In genomic region chr11:45511566-45511965, GRCh38 we compare ENCODE assay signal across 26 cellular contexts.
"Had no signal": no experiment of that assay in that cellular context is flagged by ENCODE, and none has a peak within 500 bp of the region (broad histone marks: within the 10 kb centered on the region; RNA-seq: fewer than 3 reads in every experiment).

No MANE protein-coding gene starts in this region.

- H3K9me3 ChIP-seq: esophagus squamous epithelium, left lung, neutrophil, right lobe of liver, thoracic aorta had no signal

- H3K4me1 Mint-ChIP-seq: activated naive CD8-positive, alpha-beta T cell treated with anti-CD3 and anti-CD28 coated beads, Interleukin-2, amount 10 ng/mL, durations not matched to agents 7 days and 5 days; nephron had no signal

- H3K27ac Mint-ChIP-seq: activated CD4-positive, alpha-beta memory T cell treated with anti-CD3 and anti-CD28 coated beads for 36 hours; activated naive CD4-positive, alpha-beta T cell treated with anti-CD3 and anti-CD28 coated beads for 36 hours; activated naive CD8-positive, alpha-beta T cell treated with anti-CD3 and anti-CD28 coated beads, Interleukin-2, amount 10 ng/mL, durations not matched to agents 7 days and 5 days; activated T-helper 1 cell treated with anti-CD3 and anti-CD28 coated beads, Interleukin-12 subunit alpha, Interleukin-12 subunit beta, Interleukin-2, Interleukin-4 antibody, amounts not matched to agents 30 ng/mL and 10 ng/mL and 1 ng/mL, durations not matched to agents 14 hours and 24 hours and 36 hours; nephron had no signal

- ATAC-seq: activated CD4-positive, CD25-positive, alpha-beta regulatory T cell treated with anti-CD3 and anti-CD28 coated beads, Interleukin-2, amount 50 U/mL, for 24 hours; left lung; right lobe of liver had no signal

- H3K27ac ChIP-seq: brain microvascular endothelial cell, epithelial cell of prostate, esophagus squamous epithelium, left lung, neutrophil, right lobe of liver, thoracic aorta, VCaP had no signal

- H3K27me3 Mint-ChIP-seq: activated naive CD8-positive, alpha-beta T cell treated with anti-CD3 and anti-CD28 coated beads, Interleukin-2, amount 10 ng/mL, durations not matched to agents 7 days and 5 days had no signal

- DNase-seq: activated CD4-positive, alpha-beta memory T cell treated with anti-CD3 and anti-CD28 coated beads for 36 hours; activated CD4-positive, alpha-beta T cell treated with anti-CD3 and anti-CD28 coated beads for 48 hours; activated CD8-positive, alpha-beta memory T cell treated with anti-CD3 and anti-CD28 coated beads, Interleukin-2, amount 50 U/mL, for 4 hours; activated effector memory CD4-positive, alpha-beta T cell treated with anti-CD3 and anti-CD28 coated beads, Interleukin-2, amount 50 U/mL, for 16 hours; activated naive CD4-positive, alpha-beta T cell treated with anti-CD3 and anti-CD28 coated beads for 36 hours; activated naive CD8-positive, alpha-beta T cell treated with anti-CD3 and anti-CD28 coated beads, Interleukin-2, amount 10 ng/mL, durations not matched to agents 7 days and 5 days; activated T-cell treated with anti-CD3 and anti-CD28 coated beads, Interleukin-2, amount 50 U/mL, for 1 hour; amniotic stem cell; brain microvascular endothelial cell; esophagus squamous epithelium; foreskin melanocyte; kidney glomerular epithelial cell; left lung; mesendoderm; stimulated activated CD4-positive, alpha-beta T cell treated with anti-CD3 and anti-CD28 coated beads, Interleukin-2, amount 100 ng/mL, for 48 hours; stimulated activated naive CD4-positive, alpha-beta T cell treated with Interleukin-2 at 50 U/mL for 16 hours; T-helper 9 cell; trophoblast cell had no signal

- H3K36me3 Mint-ChIP-seq: activated CD4-positive, alpha-beta memory T cell treated with anti-CD3 and anti-CD28 coated beads for 36 hours; activated naive CD8-positive, alpha-beta T cell treated with anti-CD3 and anti-CD28 coated beads, Interleukin-2, amount 10 ng/mL, durations not matched to agents 7 days and 5 days had no signal

- H3K4me3 Mint-ChIP-seq: activated CD4-positive, alpha-beta memory T cell treated with anti-CD3 and anti-CD28 coated beads for 36 hours; activated naive CD4-positive, alpha-beta T cell treated with anti-CD3 and anti-CD28 coated beads for 36 hours; activated naive CD8-positive, alpha-beta T cell treated with anti-CD3 and anti-CD28 coated beads, Interleukin-2, amount 10 ng/mL, durations not matched to agents 7 days and 5 days; activated T-helper 1 cell treated with anti-CD3 and anti-CD28 coated beads, Interleukin-12 subunit alpha, Interleukin-12 subunit beta, Interleukin-2, Interleukin-4 antibody, amounts not matched to agents 30 ng/mL and 10 ng/mL and 1 ng/mL, durations not matched to agents 14 hours and 24 hours and 36 hours; nephron had no signal
